2 cellular contexts compared by ENCODE assay signal in genomic region chr1:51605961-51606723, GRCh38.
TF ChIP-seq lines count a peak whose summit lies in the region.

No MANE protein-coding gene starts in this region.

TF ChIP-seq in A549, 52 proteins besides CTCF, POLR2A, EP300 and RAD21:
- TF ChIP-seq SMC3 (IDR thresholded peaks at IDR 0.05) (no peak), ZC3H11A (IDR thresholded peaks at IDR 0.05) (no peak), FOXS1 (CRISPR knock-in tag; IDR thresholded peaks at IDR 0.05) (no peak), ZFP36 (IDR thresholded peaks at IDR 0.05; ENCODE audit: borderline replicate concordance, partially characterized antibody) (no peak), GATA3 (IDR thresholded peaks at IDR 0.05; ENCODE audit: borderline replicate concordance) (no peak), NR3C1 (IDR thresholded peaks at IDR 0.05) (no peak), KDM1A (IDR thresholded peaks at IDR 0.05; ENCODE audit: low read depth) (no peak), MAFK (IDR thresholded peaks at IDR 0.05; ENCODE audit: partially characterized antibody) (no peak), JUN (IDR thresholded peaks at IDR 0.05) (no peak), FOSB (CRISPR knock-in tag; IDR thresholded peaks at IDR 0.05) (no peak)
- TF ChIP-seq, protein P1, sequence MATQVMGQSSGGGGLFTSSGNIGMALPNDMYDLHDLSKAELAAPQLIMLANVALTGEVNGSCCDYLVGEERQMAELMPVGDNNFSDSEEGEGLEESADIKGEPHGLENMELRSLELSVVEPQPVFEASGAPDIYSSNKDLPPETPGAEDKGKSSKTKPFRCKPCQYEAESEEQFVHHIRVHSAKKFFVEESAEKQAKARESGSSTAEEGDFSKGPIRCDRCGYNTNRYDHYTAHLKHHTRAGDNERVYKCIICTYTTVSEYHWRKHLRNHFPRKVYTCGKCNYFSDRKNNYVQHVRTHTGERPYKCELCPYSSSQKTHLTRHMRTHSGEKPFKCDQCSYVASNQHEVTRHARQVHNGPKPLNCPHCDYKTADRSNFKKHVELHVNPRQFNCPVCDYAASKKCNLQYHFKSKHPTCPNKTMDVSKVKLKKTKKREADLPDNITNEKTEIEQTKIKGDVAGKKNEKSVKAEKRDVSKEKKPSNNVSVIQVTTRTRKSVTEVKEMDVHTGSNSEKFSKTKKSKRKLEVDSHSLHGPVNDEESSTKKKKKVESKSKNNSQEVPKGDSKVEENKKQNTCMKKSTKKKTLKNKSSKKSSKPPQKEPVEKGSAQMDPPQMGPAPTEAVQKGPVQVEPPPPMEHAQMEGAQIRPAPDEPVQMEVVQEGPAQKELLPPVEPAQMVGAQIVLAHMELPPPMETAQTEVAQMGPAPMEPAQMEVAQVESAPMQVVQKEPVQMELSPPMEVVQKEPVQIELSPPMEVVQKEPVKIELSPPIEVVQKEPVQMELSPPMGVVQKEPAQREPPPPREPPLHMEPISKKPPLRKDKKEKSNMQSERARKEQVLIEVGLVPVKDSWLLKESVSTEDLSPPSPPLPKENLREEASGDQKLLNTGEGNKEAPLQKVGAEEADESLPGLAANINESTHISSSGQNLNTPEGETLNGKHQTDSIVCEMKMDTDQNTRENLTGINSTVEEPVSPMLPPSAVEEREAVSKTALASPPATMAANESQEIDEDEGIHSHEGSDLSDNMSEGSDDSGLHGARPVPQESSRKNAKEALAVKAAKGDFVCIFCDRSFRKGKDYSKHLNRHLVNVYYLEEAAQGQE (IDR thresholded peaks at IDR 0.05): no peak
- TF ChIP-seq, protein P2, sequence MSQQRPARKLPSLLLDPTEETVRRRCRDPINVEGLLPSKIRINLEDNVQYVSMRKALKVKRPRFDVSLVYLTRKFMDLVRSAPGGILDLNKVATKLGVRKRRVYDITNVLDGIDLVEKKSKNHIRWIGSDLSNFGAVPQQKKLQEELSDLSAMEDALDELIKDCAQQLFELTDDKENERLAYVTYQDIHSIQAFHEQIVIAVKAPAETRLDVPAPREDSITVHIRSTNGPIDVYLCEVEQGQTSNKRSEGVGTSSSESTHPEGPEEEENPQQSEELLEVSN (IDR thresholded peaks at IDR 0.05; ENCODE audit: borderline replicate concordance, low read depth): no peak
- TF ChIP-seq, protein P3, sequence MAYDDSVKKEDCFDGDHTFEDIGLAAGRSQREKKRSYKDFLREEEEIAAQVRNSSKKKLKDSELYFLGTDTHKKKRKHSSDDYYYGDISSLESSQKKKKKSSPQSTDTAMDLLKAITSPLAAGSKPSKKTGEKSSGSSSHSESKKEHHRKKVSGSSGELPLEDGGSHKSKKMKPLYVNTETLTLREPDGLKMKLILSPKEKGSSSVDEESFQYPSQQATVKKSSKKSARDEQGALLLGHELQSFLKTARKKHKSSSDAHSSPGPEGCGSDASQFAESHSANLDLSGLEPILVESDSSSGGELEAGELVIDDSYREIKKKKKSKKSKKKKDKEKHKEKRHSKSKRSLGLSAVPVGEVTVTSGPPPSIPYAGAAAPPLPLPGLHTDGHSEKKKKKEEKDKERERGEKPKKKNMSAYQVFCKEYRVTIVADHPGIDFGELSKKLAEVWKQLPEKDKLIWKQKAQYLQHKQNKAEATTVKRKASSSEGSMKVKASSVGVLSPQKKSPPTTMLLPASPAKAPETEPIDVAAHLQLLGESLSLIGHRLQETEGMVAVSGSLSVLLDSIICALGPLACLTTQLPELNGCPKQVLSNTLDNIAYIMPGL (CRISPR knock-in tag; IDR thresholded peaks at IDR 0.05; ENCODE audit: borderline replicate concordance): no peak

TF ChIP-seq in HepG2, 621 proteins besides CTCF, POLR2A, EP300 and RAD21:
- no peak for TF ChIP-seq ARID5B (CRISPR knock-in tag; IDR thresholded peaks at IDR 0.05)
